In the genomic region with DNA sequence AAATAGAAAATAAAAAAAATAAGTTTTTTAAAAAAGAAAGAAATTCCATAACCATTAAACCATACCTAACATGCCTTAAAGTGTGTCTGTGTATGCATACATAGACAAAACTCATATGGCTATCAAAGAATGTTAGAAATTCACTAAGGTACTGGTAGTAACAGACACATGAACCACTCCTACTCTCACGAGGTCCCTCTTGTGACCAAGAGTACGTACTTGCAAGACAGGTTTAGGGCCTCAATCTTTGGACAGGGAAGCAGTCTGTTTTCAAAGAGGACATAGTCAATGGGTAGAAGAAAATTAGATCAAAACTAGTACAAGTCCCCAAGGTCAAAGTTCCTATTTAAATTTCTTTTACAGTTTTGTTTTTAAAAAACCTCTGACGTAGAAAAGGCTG, we compare ENCODE assay signal across 18 cellular contexts.
"Had no signal": no experiment of that assay in that cellular context is flagged by ENCODE, and none has a peak within 500 bp of the region (broad histone marks: within the 10 kb centered on the region; RNA-seq: fewer than 3 reads in every experiment).

No MANE protein-coding gene starts in this region.

- H3K27me3 ChIP-seq: body of pancreas, heart right ventricle, tibial nerve had no signal

- H3K9me3 ChIP-seq: body of pancreas, heart right ventricle, tibial nerve had no signal

- DNase-seq: activated B cell treated with CpG ODN at 0.5 μM for 24 hours; activated CD4-positive, alpha-beta T cell treated with anti-CD3 and anti-CD28 coated beads for 48 hours; activated CD8-positive, alpha-beta T cell treated with anti-CD3 and anti-CD28 coated beads for 36 hours; activated naive CD4-positive, alpha-beta T cell; activated naive CD8-positive, alpha-beta T cell treated with anti-CD3 and anti-CD28 coated beads for 36 hours; activated T-cell treated with anti-CD3 and anti-CD28 coated beads, Interleukin-2, amount 50 U/mL, for 1 hour; amygdala; body of pancreas; heart right ventricle; islet precursor cell; stimulated activated CD4-positive, alpha-beta T cell treated with anti-CD3 and anti-CD28 coated beads, Interleukin-12 subunit alpha, Interleukin-12 subunit beta, amount 100 ng/mL, for 4 hours; stimulated activated CD4-positive, alpha-beta T cell treated with anti-CD3 and anti-CD28 coated beads, Interleukin-1b, Interleukin-23, amount 100 ng/mL, for 48 hours; stimulated activated CD8-positive, alpha-beta memory T cell treated with anti-CD3 and anti-CD28 coated beads, Interleukin-4, amount 100 ng/mL, for 48 hours; stimulated activated naive CD4-positive, alpha-beta T cell treated with Interleukin-2 at 50 U/mL for 16 hours; T-cell; T-helper 9 cell had no signal

- H3K27ac ChIP-seq: body of pancreas, heart right ventricle, tibial nerve had no signal

- H3K4me3 ChIP-seq: body of pancreas, heart right ventricle, tibial nerve had no signal

- ATAC-seq: activated CD8-positive, alpha-beta T cell treated with anti-CD3 and anti-CD28 coated beads for 36 hours; activated T-helper 17 cell treated with anti-CD3 and anti-CD28 coated beads, Interleukin-2, amount 50 U/mL, for 72 hours; body of pancreas; heart right ventricle; T-cell had no signal

- H3K36me3 ChIP-seq: heart right ventricle, tibial nerve had no signal
